In the genomic region with DNA sequence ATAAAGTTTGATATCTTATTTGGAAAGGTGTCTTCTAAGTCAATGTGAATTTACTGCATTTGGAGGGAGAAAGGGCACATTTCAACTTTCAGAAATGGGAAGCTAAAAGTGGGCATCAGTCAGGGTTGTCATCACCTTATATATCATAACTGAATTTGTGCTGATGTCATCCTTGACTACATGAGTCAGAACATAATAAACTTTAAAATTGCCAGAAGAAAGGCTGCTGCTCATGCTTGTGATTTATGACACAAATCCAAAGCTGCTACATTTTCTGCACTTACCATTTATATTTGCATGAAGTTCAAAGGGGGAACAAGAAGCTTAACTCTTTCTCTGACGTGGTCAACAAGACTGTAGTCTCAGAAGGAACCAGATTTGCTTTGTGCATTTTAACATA, we compare ENCODE assay signal across 2 cellular contexts.
A peak's percentile ranks its signal among the peaks of the same experiment; 100 is the strongest.
TF ChIP-seq lines count a peak whose summit lies in the region.

No MANE protein-coding gene starts in this region.

TF ChIP-seq in SK-N-SH treated with all-trans-retinoic acid at 6 μM for 48 hours, 23 proteins besides CTCF, POLR2A, EP300 and RAD21 (continued from another document):
- TF ChIP-seq ISL1 (CRISPR knock-in tag; IDR thresholded peaks at IDR 0.05) (peak; percentile 88), ARNTL (CRISPR knock-in tag; IDR thresholded peaks at IDR 0.05; ENCODE audit: borderline replicate concordance, low read depth) (no peak), CSRNP3 (CRISPR knock-in tag; IDR thresholded peaks at IDR 0.05) (no peak), BACH2 (CRISPR knock-in tag; IDR thresholded peaks at IDR 0.05; ENCODE audit: borderline replicate concordance) (no peak), ESRRG (CRISPR knock-in tag; IDR thresholded peaks at IDR 0.05) (0 out of 2 replicates have a peak, but pooled peaks have one; percentile 28), TCF4 (CRISPR knock-in tag; IDR thresholded peaks at IDR 0.05; ENCODE audit: borderline replicate concordance) (no peak), ZC3H10 (CRISPR knock-in tag; IDR thresholded peaks at IDR 0.05) (no peak), TOX (CRISPR knock-in tag; IDR thresholded peaks at IDR 0.05; ENCODE audit: borderline replicate concordance) (no peak), GLIS3 (CRISPR knock-in tag; IDR thresholded peaks at IDR 0.05) (no peak)

TF ChIP-seq in SK-N-SH, 30 proteins besides CTCF, POLR2A, EP300 and RAD21 (continued from another document):
- no peak for TF ChIP-seq REST (IDR thresholded peaks at IDR 0.05; ENCODE audit: low read depth, low read length)
- no peak for TF ChIP-seq YY1 (IDR thresholded peaks at IDR 0.05; ENCODE audit: low read depth)
- no peak for TF ChIP-seq FOSL2 (IDR thresholded peaks at IDR 0.05; ENCODE audit: borderline replicate concordance, low read depth)
- no peak for TF ChIP-seq MAX (IDR thresholded peaks at IDR 0.05; ENCODE audit: low read depth)
- TF ChIP-seq RFX5 (IDR thresholded peaks at IDR 0.05; ENCODE audit: low read length): no peak
- no peak for TF ChIP-seq SIN3A (IDR thresholded peaks at IDR 0.05; ENCODE audit: borderline replicate concordance, low read depth, low read length)
